1 cellular context compared by ENCODE assay signal in genomic region chr2:46438794-46439193, GRCh38.
TF ChIP-seq lines count a peak whose summit lies in the region.

No MANE protein-coding gene starts in this region.

TF ChIP-seq in K562, 482 proteins besides CTCF, POLR2A, EP300 and RAD21 (continued from another document):
- TF ChIP-seq PRDM10 (IDR thresholded peaks at IDR 0.05; ENCODE audit: partially characterized antibody) (no peak), MECOM (CRISPR knock-in tag; IDR thresholded peaks at IDR 0.05) (peak; percentile 34; the same call in 1 of the 2 replicates), AFF1 (IDR thresholded peaks at IDR 0.05; ENCODE audit: low read depth in 1 of 2, partially characterized antibody in 2 of 2) (peak in 1 of 2 experiments; percentile 37), CCNT2 (IDR thresholded peaks at IDR 0.05; ENCODE audit: borderline replicate concordance, extremely low read depth, insufficient read length, low read depth, low read length) (peak; percentile 56), MLLT1 (IDR thresholded peaks at IDR 0.05) (no peak), PBX2 (CRISPR knock-in tag; IDR thresholded peaks at IDR 0.05; ENCODE audit: low read depth) (no peak), PBX2 (tag; conservative IDR thresholded peaks at IDR 0.05; ENCODE audit: low read depth) (peak; percentile 89), CHD4 (IDR thresholded peaks at IDR 0.05; ENCODE audit: insufficient read depth, insufficient replicate concordance, low read depth, low read length, poor library complexity, severe bottlenecking) (no peak), RCOR1 (IDR thresholded peaks at IDR 0.05; ENCODE audit: borderline replicate concordance in 1 of 2, low read depth in 2 of 2, low read length in 2 of 2) (peak in 1 of 2 experiments; percentile 76; a peak in 1 of 4 replicates), ILF3 (IDR thresholded peaks at IDR 0.05; ENCODE audit: borderline replicate concordance) (no peak), PML (IDR thresholded peaks at IDR 0.05; ENCODE audit: low read length) (no peak), ZNF695 (CRISPR knock-in tag; IDR thresholded peaks at IDR 0.05) (no peak), ARID1B (IDR thresholded peaks at IDR 0.05) (peak; percentile 79), SMARCB1 (IDR thresholded peaks at IDR 0.05; ENCODE audit: insufficient read length, low read depth) (no peak), PPARD (CRISPR knock-in tag; IDR thresholded peaks at IDR 0.05) (no peak), ZNF174 (CRISPR knock-in tag; IDR thresholded peaks at IDR 0.05) (no peak)
TF ChIP-seq in K562: peak in this region for 38.
